In the genomic region with DNA sequence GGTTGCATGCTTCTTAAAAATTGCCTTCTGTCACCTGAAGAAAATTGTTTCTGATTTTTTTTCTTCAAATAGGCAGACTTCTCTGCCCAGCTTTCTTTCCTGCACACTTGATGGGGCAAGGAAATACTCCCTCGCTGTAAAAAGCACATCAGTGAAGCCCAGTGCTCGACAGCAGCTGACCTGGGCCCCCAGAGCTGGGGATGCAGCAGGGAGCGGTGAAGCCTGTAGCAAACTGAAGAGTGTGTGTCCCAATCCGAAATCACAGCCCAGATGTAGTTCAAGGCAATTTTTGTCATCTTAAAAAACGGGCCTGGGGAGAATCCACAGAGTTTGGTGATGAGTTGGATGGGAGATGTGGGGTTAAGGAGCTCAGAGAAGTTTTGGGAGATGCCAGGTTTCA, we compare ENCODE assay signal across 1 cellular context.
TF ChIP-seq lines count a peak whose summit lies in the region.

No MANE protein-coding gene starts in this region.

TF ChIP-seq in GM23338, 12 proteins besides CTCF, POLR2A, EP300 and RAD21 (continued from another document):
- TF ChIP-seq, protein P1, sequence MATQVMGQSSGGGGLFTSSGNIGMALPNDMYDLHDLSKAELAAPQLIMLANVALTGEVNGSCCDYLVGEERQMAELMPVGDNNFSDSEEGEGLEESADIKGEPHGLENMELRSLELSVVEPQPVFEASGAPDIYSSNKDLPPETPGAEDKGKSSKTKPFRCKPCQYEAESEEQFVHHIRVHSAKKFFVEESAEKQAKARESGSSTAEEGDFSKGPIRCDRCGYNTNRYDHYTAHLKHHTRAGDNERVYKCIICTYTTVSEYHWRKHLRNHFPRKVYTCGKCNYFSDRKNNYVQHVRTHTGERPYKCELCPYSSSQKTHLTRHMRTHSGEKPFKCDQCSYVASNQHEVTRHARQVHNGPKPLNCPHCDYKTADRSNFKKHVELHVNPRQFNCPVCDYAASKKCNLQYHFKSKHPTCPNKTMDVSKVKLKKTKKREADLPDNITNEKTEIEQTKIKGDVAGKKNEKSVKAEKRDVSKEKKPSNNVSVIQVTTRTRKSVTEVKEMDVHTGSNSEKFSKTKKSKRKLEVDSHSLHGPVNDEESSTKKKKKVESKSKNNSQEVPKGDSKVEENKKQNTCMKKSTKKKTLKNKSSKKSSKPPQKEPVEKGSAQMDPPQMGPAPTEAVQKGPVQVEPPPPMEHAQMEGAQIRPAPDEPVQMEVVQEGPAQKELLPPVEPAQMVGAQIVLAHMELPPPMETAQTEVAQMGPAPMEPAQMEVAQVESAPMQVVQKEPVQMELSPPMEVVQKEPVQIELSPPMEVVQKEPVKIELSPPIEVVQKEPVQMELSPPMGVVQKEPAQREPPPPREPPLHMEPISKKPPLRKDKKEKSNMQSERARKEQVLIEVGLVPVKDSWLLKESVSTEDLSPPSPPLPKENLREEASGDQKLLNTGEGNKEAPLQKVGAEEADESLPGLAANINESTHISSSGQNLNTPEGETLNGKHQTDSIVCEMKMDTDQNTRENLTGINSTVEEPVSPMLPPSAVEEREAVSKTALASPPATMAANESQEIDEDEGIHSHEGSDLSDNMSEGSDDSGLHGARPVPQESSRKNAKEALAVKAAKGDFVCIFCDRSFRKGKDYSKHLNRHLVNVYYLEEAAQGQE (IDR thresholded peaks at IDR 0.05; ENCODE audit: unreplicated experiment): no peak
- no peak for TF ChIP-seq CREB1 (CRISPR knock-in tag; IDR thresholded peaks at IDR 0.05; ENCODE audit: low read depth)
- TF ChIP-seq ZNF331 (CRISPR knock-in tag; IDR thresholded peaks at IDR 0.05; ENCODE audit: low read depth): no peak
- no peak for TF ChIP-seq STAT1 (IDR thresholded peaks at IDR 0.05; ENCODE audit: unreplicated experiment)
- TF ChIP-seq, protein P2, sequence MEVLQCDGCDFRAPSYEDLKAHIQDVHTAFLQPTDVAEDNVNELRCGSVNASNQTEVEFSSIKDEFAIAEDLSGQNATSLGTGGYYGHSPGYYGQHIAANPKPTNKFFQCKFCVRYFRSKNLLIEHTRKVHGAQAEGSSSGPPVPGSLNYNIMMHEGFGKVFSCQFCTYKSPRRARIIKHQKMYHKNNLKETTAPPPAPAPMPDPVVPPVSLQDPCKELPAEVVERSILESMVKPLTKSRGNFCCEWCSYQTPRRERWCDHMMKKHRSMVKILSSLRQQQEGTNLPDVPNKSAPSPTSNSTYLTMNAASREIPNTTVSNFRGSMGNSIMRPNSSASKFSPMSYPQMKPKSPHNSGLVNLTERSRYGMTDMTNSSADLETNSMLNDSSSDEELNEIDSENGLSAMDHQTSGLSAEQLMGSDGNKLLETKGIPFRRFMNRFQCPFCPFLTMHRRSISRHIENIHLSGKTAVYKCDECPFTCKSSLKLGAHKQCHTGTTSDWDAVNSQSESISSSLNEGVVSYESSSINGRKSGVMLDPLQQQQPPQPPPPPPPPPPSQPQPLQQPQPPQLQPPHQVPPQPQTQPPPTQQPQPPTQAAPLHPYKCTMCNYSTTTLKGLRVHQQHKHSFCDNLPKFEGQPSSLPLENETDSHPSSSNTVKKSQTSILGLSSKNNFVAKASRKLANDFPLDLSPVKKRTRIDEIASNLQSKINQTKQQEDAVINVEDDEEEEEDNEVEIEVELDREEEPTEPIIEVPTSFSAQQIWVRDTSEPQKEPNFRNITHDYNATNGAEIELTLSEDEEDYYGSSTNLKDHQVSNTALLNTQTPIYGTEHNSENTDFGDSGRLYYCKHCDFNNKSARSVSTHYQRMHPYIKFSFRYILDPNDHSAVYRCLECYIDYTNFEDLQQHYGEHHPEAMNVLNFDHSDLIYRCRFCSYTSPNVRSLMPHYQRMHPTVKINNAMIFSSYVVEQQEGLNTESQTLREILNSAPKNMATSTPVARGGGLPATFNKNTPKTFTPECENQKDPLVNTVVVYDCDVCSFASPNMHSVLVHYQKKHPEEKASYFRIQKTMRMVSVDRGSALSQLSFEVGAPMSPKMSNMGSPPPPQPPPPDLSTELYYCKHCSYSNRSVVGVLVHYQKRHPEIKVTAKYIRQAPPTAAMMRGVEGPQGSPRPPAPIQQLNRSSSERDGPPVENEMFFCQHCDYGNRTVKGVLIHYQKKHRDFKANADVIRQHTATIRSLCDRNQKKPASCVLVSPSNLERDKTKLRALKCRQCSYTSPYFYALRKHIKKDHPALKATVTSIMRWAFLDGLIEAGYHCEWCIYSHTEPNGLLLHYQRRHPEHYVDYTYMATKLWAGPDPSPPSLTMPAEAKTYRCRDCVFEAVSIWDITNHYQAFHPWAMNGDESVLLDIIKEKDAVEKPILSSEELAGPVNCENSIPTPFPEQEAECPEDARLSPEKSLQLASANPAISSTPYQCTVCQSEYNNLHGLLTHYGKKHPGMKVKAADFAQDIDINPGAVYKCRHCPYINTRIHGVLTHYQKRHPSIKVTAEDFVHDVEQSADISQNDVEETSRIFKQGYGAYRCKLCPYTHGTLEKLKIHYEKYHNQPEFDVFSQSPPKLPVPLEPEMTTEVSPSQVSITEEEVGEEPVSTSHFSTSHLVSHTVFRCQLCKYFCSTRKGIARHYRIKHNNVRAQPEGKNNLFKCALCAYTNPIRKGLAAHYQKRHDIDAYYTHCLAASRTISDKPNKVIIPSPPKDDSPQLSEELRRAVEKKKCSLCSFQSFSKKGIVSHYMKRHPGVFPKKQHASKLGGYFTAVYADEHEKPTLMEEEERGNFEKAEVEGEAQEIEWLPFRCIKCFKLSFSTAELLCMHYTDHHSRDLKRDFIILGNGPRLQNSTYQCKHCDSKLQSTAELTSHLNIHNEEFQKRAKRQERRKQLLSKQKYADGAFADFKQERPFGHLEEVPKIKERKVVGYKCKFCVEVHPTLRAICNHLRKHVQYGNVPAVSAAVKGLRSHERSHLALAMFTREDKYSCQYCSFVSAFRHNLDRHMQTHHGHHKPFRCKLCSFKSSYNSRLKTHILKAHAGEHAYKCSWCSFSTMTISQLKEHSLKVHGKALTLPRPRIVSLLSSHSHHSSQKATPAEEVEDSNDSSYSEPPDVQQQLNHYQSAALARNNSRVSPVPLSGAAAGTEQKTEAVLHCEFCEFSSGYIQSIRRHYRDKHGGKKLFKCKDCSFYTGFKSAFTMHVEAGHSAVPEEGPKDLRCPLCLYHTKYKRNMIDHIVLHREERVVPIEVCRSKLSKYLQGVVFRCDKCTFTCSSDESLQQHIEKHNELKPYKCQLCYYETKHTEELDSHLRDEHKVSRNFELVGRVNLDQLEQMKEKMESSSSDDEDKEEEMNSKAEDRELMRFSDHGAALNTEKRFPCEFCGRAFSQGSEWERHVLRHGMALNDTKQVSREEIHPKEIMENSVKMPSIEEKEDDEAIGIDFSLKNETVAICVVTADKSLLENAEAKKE (CRISPR knock-in tag; IDR thresholded peaks at IDR 0.05): no peak
- no peak for TF ChIP-seq EZH2phosphoT487 (IDR thresholded peaks at IDR 0.05; ENCODE audit: unreplicated experiment)
- no peak for TF ChIP-seq EZH2 (IDR thresholded peaks at IDR 0.05; ENCODE audit: low read depth, unreplicated experiment)
TF ChIP-seq in GM23338: peak in this region for 0.
